8 cellular contexts compared by ENCODE assay signal in the genomic region with DNA sequence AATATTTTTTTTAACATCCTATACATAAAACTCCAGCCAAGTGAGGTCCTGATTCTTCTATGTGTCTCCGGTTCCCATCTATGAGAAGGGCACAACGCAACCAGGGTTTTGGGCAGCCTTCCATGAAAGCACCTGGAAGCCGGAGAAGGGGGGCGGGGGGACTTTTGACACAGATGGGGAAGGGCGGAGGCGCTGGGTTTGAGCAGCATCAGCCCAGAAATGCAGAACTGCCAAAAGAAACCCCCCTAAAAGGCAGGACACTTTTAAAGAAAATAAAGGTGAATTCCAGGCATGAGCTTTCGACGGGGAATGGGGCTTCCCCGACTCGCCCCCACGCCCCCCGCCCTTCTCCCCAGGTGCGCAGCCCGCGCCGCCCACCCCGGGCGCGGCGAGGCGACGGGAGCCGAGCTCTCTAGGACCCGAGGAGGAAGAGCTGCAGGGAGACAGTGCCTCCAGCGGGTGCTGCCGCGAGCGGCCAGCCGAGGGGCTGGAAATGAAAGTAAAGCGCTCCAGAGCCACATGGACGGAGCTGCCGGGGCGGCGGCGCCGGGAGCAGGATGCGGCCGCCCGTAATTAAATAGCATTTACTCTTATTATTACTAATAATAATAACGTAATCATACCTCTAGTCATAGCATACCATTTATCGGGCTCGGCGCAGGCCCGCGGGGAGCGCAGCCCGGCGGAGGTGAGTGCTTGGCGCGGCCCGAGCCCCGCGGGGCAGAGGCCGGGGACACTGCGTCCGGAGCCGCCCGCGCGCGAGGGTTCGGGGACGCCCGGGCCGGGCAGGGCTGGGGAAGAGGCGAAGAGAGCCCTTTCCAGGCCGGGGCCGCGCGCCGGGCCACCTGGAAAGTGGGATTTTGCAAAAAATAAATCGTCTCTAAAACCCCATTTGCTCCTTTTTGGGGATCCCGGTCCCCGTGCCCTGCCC. TPM values are rescaled to one million over a fixed set of nuclear protein-coding genes. Genes with fewer than 3 reads are reported as not detected.
DNase-seq lines count a peak whose midpoint lies in the region; ATAC-seq, FAIRE-seq and TF ChIP-seq lines count a peak whose summit lies in the region.

A gene with protein sequence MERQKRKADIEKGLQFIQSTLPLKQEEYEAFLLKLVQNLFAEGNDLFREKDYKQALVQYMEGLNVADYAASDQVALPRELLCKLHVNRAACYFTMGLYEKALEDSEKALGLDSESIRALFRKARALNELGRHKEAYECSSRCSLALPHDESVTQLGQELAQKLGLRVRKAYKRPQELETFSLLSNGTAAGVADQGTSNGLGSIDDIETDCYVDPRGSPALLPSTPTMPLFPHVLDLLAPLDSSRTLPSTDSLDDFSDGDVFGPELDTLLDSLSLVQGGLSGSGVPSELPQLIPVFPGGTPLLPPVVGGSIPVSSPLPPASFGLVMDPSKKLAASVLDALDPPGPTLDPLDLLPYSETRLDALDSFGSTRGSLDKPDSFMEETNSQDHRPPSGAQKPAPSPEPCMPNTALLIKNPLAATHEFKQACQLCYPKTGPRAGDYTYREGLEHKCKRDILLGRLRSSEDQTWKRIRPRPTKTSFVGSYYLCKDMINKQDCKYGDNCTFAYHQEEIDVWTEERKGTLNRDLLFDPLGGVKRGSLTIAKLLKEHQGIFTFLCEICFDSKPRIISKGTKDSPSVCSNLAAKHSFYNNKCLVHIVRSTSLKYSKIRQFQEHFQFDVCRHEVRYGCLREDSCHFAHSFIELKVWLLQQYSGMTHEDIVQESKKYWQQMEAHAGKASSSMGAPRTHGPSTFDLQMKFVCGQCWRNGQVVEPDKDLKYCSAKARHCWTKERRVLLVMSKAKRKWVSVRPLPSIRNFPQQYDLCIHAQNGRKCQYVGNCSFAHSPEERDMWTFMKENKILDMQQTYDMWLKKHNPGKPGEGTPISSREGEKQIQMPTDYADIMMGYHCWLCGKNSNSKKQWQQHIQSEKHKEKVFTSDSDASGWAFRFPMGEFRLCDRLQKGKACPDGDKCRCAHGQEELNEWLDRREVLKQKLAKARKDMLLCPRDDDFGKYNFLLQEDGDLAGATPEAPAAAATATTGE (plus strand): TSS at position 441 of the 931 bp plus-strand sequence. CDS start 19,136 bp downstream, outside the sequence.

- peak within 1 kb of the TSS; percentile 52 for H2AFZ ChIP-seq in astrocyte (ENCODE audit: low read depth, low read length)
- peak within 1 kb of the TSS; percentile 94 for H2AFZ ChIP-seq in hepatocyte

- H3K4me3 Mint-ChIP-seq in astrocyte (ENCODE audit: unreplicated experiment) = peak within 1 kb of the TSS; percentile 85

- no peaks in the 10 kb centered on the region for H3K9me3 ChIP-seq in astrocyte (ENCODE audit: insufficient read depth, low read depth, low read length)
- H3K9me3 ChIP-seq in hepatocyte (ENCODE audit: low read depth) = no peaks in the 10 kb centered on the region

- DNase-seq in NCI-H187 (lab: John Stamatoyannopoulos, UW) (peak; percentile 33 to 47), T-helper 22 cell (ENCODE audit: low read depth) (peak; percentile 80), astrocyte (ENCODE audit: low read depth) (peak; percentile 58), hepatocyte (ENCODE audit: low spot score) (peak; percentile 93), retinal pigment epithelial cell (ENCODE audit: low read depth) (no peak), cortex of kidney (lab: John Stamatoyannopoulos, UW) (no peak)

- peaks cover 22% of the 10 kb centered on the region for H3K4me1 ChIP-seq in astrocyte (ENCODE audit: insufficient read depth, low read length)
- peaks cover 19% of the 10 kb centered on the region for H3K4me1 ChIP-seq in hepatocyte (ENCODE audit: insufficient read depth)

- no peaks in the 10 kb centered on the region for H3K27me3 Mint-ChIP-seq in astrocyte (ENCODE audit: low read depth, unreplicated experiment)

- H3K9me2 ChIP-seq in hepatocyte (replicated peaks; ENCODE audit: insufficient read depth) = no peaks in the 10 kb centered on the region

- H4K20me1 ChIP-seq in astrocyte (ENCODE audit: insufficient read depth, low read length) (peaks cover 22% of the 10 kb centered on the region), hepatocyte (ENCODE audit: insufficient read depth, poor library complexity, severe bottlenecking) (no peaks in the 10 kb centered on the region)

- H3K4me2 ChIP-seq in astrocyte (ENCODE audit: low read length) (peak within 1 kb of the TSS; percentile 87), hepatocyte (peak within 1 kb of the TSS; percentile 93)

- no peaks in the 10 kb centered on the region for H3K36me3 ChIP-seq in astrocyte (ENCODE audit: insufficient read depth, low read length)
- H3K36me3 ChIP-seq in hepatocyte (replicated peaks; ENCODE audit: insufficient read depth, low read depth) = no peaks in the 10 kb centered on the region

- no peaks in the 10 kb centered on the region for H3K27me3 ChIP-seq in astrocyte (ENCODE audit: insufficient read depth, low read length)
- no peaks in the 10 kb centered on the region for H3K27me3 ChIP-seq in hepatocyte

- peak; percentile 88 for TF ChIP-seq POLR2A in GM15510 (IDR thresholded peaks at IDR 0.05; ENCODE audit: borderline replicate concordance, extremely low read depth, insufficient read length)

- no peak for FAIRE-seq in astrocyte (lab: Jason Lieb, UNC)

- H3K27ac ChIP-seq in astrocyte (ENCODE audit: low read depth, low read length) (peak within 1 kb of the TSS; percentile 70), hepatocyte (peak within 1 kb of the TSS; percentile 97)

- peaks cover 4% of the 10 kb centered on the region for H3K36me3 Mint-ChIP-seq in astrocyte (ENCODE audit: low read depth, unreplicated experiment)

- H3K9ac ChIP-seq in astrocyte (ENCODE audit: low read length) = peak within 1 kb of the TSS; percentile 97

- H3K79me2 ChIP-seq in astrocyte (ENCODE audit: insufficient read depth, low read length) (peaks cover 58% of the 10 kb centered on the region), hepatocyte (peaks cover 58% of the 10 kb centered on the region)

- H3K4me3 ChIP-seq in astrocyte (ENCODE audit: insufficient read depth, low read depth, low read length) = peak within 1 kb of the TSS; percentile 86
- peak within 1 kb of the TSS; percentile 94 for H3K4me3 ChIP-seq in hepatocyte
- H3K4me3 ChIP-seq in retinal pigment epithelial cell (ENCODE audit: low read length) = peak within 1 kb of the TSS; percentile 82

- TF ChIP-seq CTCF in astrocyte (IDR thresholded peaks at IDR 0.05; ENCODE audit: insufficient read depth, low read depth, low read length) (peak; percentile 22), hepatocyte (IDR thresholded peaks at IDR 0.05; ENCODE audit: poor library complexity) (peak; percentile 49), retinal pigment epithelial cell (conservative IDR thresholded peaks at IDR 0.05; ENCODE audit: low read depth, low read length) (peak; percentile 56)

- H3K9me3 Mint-ChIP-seq in astrocyte (ENCODE audit: unreplicated experiment) = no peaks in the 10 kb centered on the region

- peaks cover 21% of the 10 kb centered on the region for H3K4me1 Mint-ChIP-seq in astrocyte (ENCODE audit: low read depth, unreplicated experiment)

- ATAC-seq in HG02870 (IDR thresholded peaks at IDR 0.05; ENCODE audit: unreplicated experiment) = peak; percentile 79

- WGBS in hepatocyte (ENCODE audit: low lambda C conversion rate, missing lambda C conversion rate) = under 1% methylated on average over 71 of the region's 74 CpGs

- peak within 1 kb of the TSS; percentile 69 for H3K27ac Mint-ChIP-seq in astrocyte (ENCODE audit: unreplicated experiment)

RNA-seq across cellular contexts. Expression of the gene that starts here (rescaled TPM):
- total RNA-seq in astrocyte (66.6 and 66.7 TPM in 2 replicates), hepatocyte (27.1 and 30.5 TPM in 2 replicates)
- polyA plus RNA-seq in hepatocyte = 6.4 and 6.9 TPM in 2 replicates

Comparison
In these comparisons a context has a peak if more than half of its experiments do, and no peak if none do; other contexts are left out.
1. DNase-seq: peak in NCI-H187 (2 of 2), T-helper 22 cell (single experiment), astrocyte (single experiment) and hepatocyte (single experiment); none in retinal pigment epithelial cell (single experiment) and cortex of kidney (single experiment).
2. Peak in every context shown above with its lines, with median percentiles within 50 percentile points of each other: H3K4me3 ChIP-seq and CTCF ChIP-seq.